Comparison of ENCODE assay signal across 8 cellular contexts in genomic region chr16:1972490-1972877, GRCh38. TPM values are rescaled to one million over a fixed set of nuclear protein-coding genes. Genes with fewer than 3 reads are reported as not detected.
DNase-seq lines count a peak whose midpoint lies in the region; ATAC-seq and TF ChIP-seq lines count a peak whose summit lies in the region.

No MANE protein-coding gene starts in this region.

- H3K4me3 ChIP-seq in left ventricle myocardium inferior (peak overlapping the region; percentile 100), skin epidermis (peak overlapping the region; percentile 66 to 100 (median 81))

- peaks cover 34% of the 10 kb centered on the region for H3K4me1 ChIP-seq in left ventricle myocardium inferior

- H3K27me3 ChIP-seq in left ventricle myocardium inferior (ENCODE audit: low read depth), result peaks cover 29% of the 10 kb centered on the region

- intact Hi-C loops in left ventricle myocardium inferior (cut with micrococcal nuclease), result no loop called here

- peak overlapping the region; percentile 98 for H3K4me3 Mint-ChIP-seq in WTC11

- peaks cover 15% of the 10 kb centered on the region for H3K4me1 Mint-ChIP-seq in WTC11

- CTCF ChIA-PET in WTC11 (lab: Charles Lee), result interaction anchor here (1.3 to 1.4 kb wide), 2 partner anchors 32 to 50 kb away, joined by 4 to 9 read pairs; no protein-coding TSS in a partner anchor

- no peaks in the 10 kb centered on the region for H3K27me3 Mint-ChIP-seq in WTC11 (ENCODE audit: low read depth)

- peak; percentile 75 for DNase-seq in activated effector memory CD4-positive, alpha-beta T cell treated with anti-CD3 and anti-CD28 coated beads, Interleukin-2, amount 50 U/mL, for 16 hours
- DNase-seq in activated effector memory CD4-positive, alpha-beta T cell treated with Interleukin-2 at 50 U/mL for 16 hours, result no peak
- DNase-seq in WTC11 (ENCODE audit: low spot score), result no peak
- no peak for DNase-seq in left ventricle myocardium inferior
- DNase-seq in DMS153 (lab: John Stamatoyannopoulos, UW), result no peak
- DNase-seq in D341Med (ENCODE audit: low spot score), result no peak

- POLR2A ChIA-PET in WTC11 (lab: Charles Lee), result interaction anchor here (0.9 to 2.6 kb wide), 3 partner anchors 11 to 76 kb away, joined by 3 to 10 read pairs (median 4); partner anchors contain the start of gene TSC2

- no peaks in the 10 kb centered on the region for H3K9me3 ChIP-seq in left ventricle myocardium inferior (replicated peaks)

- H3K9me3 Mint-ChIP-seq in WTC11, result no peaks in the 10 kb centered on the region

- no peak overlapping the region for H3K27ac Mint-ChIP-seq in WTC11

- peak overlapping the region; percentile 92 for H3K27ac ChIP-seq in left ventricle myocardium inferior (replicated peaks)
- H3K27ac ChIP-seq in skin epidermis, result peak overlapping the region in 20 of 21 experiments; percentile 69 to 98 (median 91)

- peaks cover 10% of the 10 kb centered on the region for H3K36me3 Mint-ChIP-seq in WTC11

- TF ChIP-seq CTCF in WTC11 (IDR thresholded peaks at IDR 0.05) (no peak), left ventricle myocardium inferior (IDR thresholded peaks at IDR 0.05; ENCODE audit: borderline replicate concordance) (no peak)

- 0 out of 2 replicates have a peak, but pooled peaks have one; percentile 6 for ATAC-seq in WTC11
- ATAC-seq in HG02938 (IDR thresholded peaks at IDR 0.05; ENCODE audit: unreplicated experiment), result no peak

- H3K36me3 ChIP-seq in left ventricle myocardium inferior, result peaks cover 37% of the 10 kb centered on the region

TF ChIP-seq in WTC11, 78 proteins besides CTCF, POLR2A, EP300 and RAD21:
- TF ChIP-seq SOX15 (CRISPR knock-in tag; IDR thresholded peaks at IDR 0.05) (no peak), PRDM15 (CRISPR knock-in tag; IDR thresholded peaks at IDR 0.05) (no peak), ZNF263 (CRISPR knock-in tag; IDR thresholded peaks at IDR 0.05; ENCODE audit: low read depth) (no peak), ETV6 (CRISPR knock-in tag; IDR thresholded peaks at IDR 0.05) (no peak), ZNF121 (CRISPR knock-in tag; IDR thresholded peaks at IDR 0.05) (no peak), FOXK1 (CRISPR knock-in tag; IDR thresholded peaks at IDR 0.05) (no peak), ZNF425 (CRISPR knock-in tag; conservative IDR thresholded peaks at IDR 0.05) (no peak), PREB (CRISPR knock-in tag; IDR thresholded peaks at IDR 0.05; ENCODE audit: borderline replicate concordance) (no peak), NR3C1 (CRISPR knock-in tag; conservative IDR thresholded peaks at IDR 0.05; ENCODE audit: low read depth) (no peak), TCF7 (CRISPR knock-in tag; IDR thresholded peaks at IDR 0.05; ENCODE audit: low read depth) (no peak)
- TF ChIP-seq, protein P1, sequence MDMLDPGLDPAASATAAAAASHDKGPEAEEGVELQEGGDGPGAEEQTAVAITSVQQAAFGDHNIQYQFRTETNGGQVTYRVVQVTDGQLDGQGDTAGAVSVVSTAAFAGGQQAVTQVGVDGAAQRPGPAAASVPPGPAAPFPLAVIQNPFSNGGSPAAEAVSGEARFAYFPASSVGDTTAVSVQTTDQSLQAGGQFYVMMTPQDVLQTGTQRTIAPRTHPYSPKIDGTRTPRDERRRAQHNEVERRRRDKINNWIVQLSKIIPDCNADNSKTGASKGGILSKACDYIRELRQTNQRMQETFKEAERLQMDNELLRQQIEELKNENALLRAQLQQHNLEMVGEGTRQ (CRISPR knock-in tag; IDR thresholded peaks at IDR 0.05), result no peak

RNA-seq across cellular contexts. Expression of gene TBL3, which starts 0.6 kb away (rescaled TPM):
- total RNA-seq in WTC11 (2021) (67.6 to 73.4 TPM (median 71.3 TPM) in 3 replicates), left ventricle myocardium inferior (22.6 TPM)

RNA-seq across cellular contexts. Expression of gene RNF151, which starts 5.8 kb away (rescaled TPM):
- 0.31 TPM in 1 of 3 replicates, not detected in the others for total RNA-seq in WTC11 (2021)
- not detected for total RNA-seq in left ventricle myocardium inferior

RNA-seq across cellular contexts. Expression of gene RPS2, which starts 7.9 kb away (rescaled TPM):
- total RNA-seq in WTC11 (2021), result 4,395 to 4,767 TPM (median 4,632 TPM) in 3 replicates
- total RNA-seq in left ventricle myocardium inferior, result 753 TPM

RNA-seq across cellular contexts. Expression of gene NOXO1, which starts 8.8 kb away (rescaled TPM):
- total RNA-seq in WTC11 (2021) (5.7 to 7.7 TPM (median 6.9 TPM) in 3 replicates), left ventricle myocardium inferior (not detected)

RNA-seq across cellular contexts. Expression of gene GFER, which starts 11.5 kb away (rescaled TPM):
- total RNA-seq in WTC11 (2021), result 56.0 to 58.5 TPM (median 57.0 TPM) in 3 replicates
- 23.3 TPM for total RNA-seq in left ventricle myocardium inferior
